In genomic region chr3:122415104-122415744, GRCh38 we compare ENCODE assay signal across 8 cellular contexts. TPM values are rescaled to one million over a fixed set of nuclear protein-coding genes. Genes with fewer than 3 reads are reported as not detected.
DNase-seq lines count a peak whose midpoint lies in the region; ATAC-seq and TF ChIP-seq lines count a peak whose summit lies in the region.

No MANE protein-coding gene starts in this region.

- POLR2A ChIA-PET in Panc1 (lab: Charles Lee) = interaction anchor here (0.6 to 1.0 kb wide), 3 partner anchors 31 to 868 kb away, joined by 3 to 7 read pairs (median 3); partner anchors contain the start of gene FAM162A

- H3K4me3 ChIP-seq in Panc1 (ENCODE audit: low read depth in 2 of 2, low read length in 2 of 2) (peak overlapping the region; percentile 68 to 87), body of pancreas (peak overlapping the region; percentile 24 to 36)

- peak; percentile 50 for ATAC-seq in GM18498 (IDR thresholded peaks at IDR 0.05; ENCODE audit: unreplicated experiment)
- ATAC-seq in HG02642 (IDR thresholded peaks at IDR 0.05; ENCODE audit: poor library complexity, unreplicated experiment) = peak; percentile 55
- ATAC-seq in Panc1 = peak; percentile 56; the same call in 1 of the 2 replicates
- peak; percentile 69 for ATAC-seq in body of pancreas
- no peak for ATAC-seq in HG03439 (IDR thresholded peaks at IDR 0.05; ENCODE audit: unreplicated experiment)

- WGBS in body of pancreas, 2 donors = 10 to 17% methylated on average over 10 of the region's 10 CpGs

- CTCF ChIA-PET in Panc1 (lab: Charles Lee) = interaction anchor here (1.3 kb wide), 1 partner anchor 22 kb away, joined by 4 read pairs; no protein-coding TSS in a partner anchor

- TF ChIP-seq CTCF in Panc1 (IDR thresholded peaks at IDR 0.05) (no peak), body of pancreas (IDR thresholded peaks at IDR 0.05) (no peak)

- DNase-seq in Panc1 (ENCODE audit: low read depth, low spot score) (no peak), body of pancreas (peak; percentile 67 to 87 (median 76)), iris pigment epithelial cell (ENCODE audit: low read depth) (peak; percentile 69), kidney glomerular epithelial cell (lab: John Stamatoyannopoulos, UW) (no peak)
- DNase-seq in stimulated activated CD4-positive, alpha-beta T cell treated with anti-CD3 and anti-CD28 coated beads, Interleukin-2, amount 100 ng/mL, for 24 hours = peak; percentile 39 to 50

- intact Hi-C loops in Panc1 (cut with micrococcal nuclease; ENCODE audit: unreplicated experiment) = no loop called here
- intact Hi-C loops in body of pancreas (cut with DNase I) = no loop called here

- H3K27me3 ChIP-seq in Panc1 (ENCODE audit: control insufficient read depth, insufficient read depth, low read length) (no peaks in the 10 kb centered on the region), body of pancreas (no peaks in the 10 kb centered on the region)

- H3K36me3 ChIP-seq in Panc1 (ENCODE audit: control insufficient read depth, insufficient read depth, low read length) = peaks cover 2% of the 10 kb centered on the region
- no peaks in the 10 kb centered on the region for H3K36me3 ChIP-seq in body of pancreas (replicated peaks in 1 of 2; ENCODE audit: insufficient read depth in 1 of 2, low read depth in 2 of 2)

- H3K4me1 ChIP-seq in Panc1 (ENCODE audit: control insufficient read depth, insufficient read depth, low read length) (peaks cover 17% of the 10 kb centered on the region), body of pancreas (peaks cover 55% of the 10 kb centered on the region)

- H3K27ac ChIP-seq in Panc1 (ENCODE audit: low read length) = peak overlapping the region; percentile 99
- peak overlapping the region; percentile 82 to 93 (median 91) for H3K27ac ChIP-seq in body of pancreas

- in situ Hi-C loops in Panc1 (cut with HindIII; ENCODE audit: low pct_unique_long_range_greater_than_20kb, low sequenced_read_pairs) = no loop called here

- no peak for TF ChIP-seq POLR2A in body of pancreas (IDR thresholded peaks at IDR 0.05)

- TSS peak; percentile 84 for BruUV-seq in Panc1 (replicated peaks; lab: Mats Ljungman, UMichigan)

- H3K9me3 ChIP-seq in Panc1 (ENCODE audit: control insufficient read depth, insufficient read depth, low read depth, low read length) (no peaks in the 10 kb centered on the region), body of pancreas (no peaks in the 10 kb centered on the region)

RNA-seq across cellular contexts. Expression of gene WDR5B, which starts 0.6 kb away (rescaled TPM):
- total RNA-seq in Panc1 (2021; ENCODE audit: unreplicated experiment) (5.5 TPM), body of pancreas (1 to 10 TPM; 5.6 to 6.2 TPM)
- 2.6 TPM for polyA plus RNA-seq in Panc1 (2012; ENCODE audit: insufficient read length)

RNA-seq across cellular contexts. Expression of gene FAM162A, which starts 31.2 kb away (rescaled TPM):
- total RNA-seq in Panc1 (2021; ENCODE audit: unreplicated experiment) (59.6 TPM), body of pancreas (10 to 100 TPM in 1 of 2 donors, 1 to 10 TPM in 1; 8.6 to 24.1 TPM)
- polyA plus RNA-seq in Panc1 (2012; ENCODE audit: insufficient read length) = 92.9 TPM

RNA-seq across cellular contexts. Expression of gene MIX23, which starts 32.2 kb away (rescaled TPM):
- 61.7 TPM for total RNA-seq in Panc1 (2021; ENCODE audit: unreplicated experiment)
- 31.3 TPM for polyA plus RNA-seq in Panc1 (2012; ENCODE audit: insufficient read length)
- 10 to 100 TPM; 17.6 to 36.6 TPM for total RNA-seq in body of pancreas

Comparison
In these comparisons a context has a peak if more than half of its experiments do, and no peak if none do; other contexts are left out.
1. DNase-seq: peak in body of pancreas (4 of 4), iris pigment epithelial cell (single experiment) and stimulated activated CD4-positive, alpha-beta T cell treated with anti-CD3 and anti-CD28 coated beads, Interleukin-2, amount 100 ng/mL, for 24 hours (2 of 2); none in Panc1 (single experiment) and kidney glomerular epithelial cell (single experiment).